In the genomic region with DNA sequence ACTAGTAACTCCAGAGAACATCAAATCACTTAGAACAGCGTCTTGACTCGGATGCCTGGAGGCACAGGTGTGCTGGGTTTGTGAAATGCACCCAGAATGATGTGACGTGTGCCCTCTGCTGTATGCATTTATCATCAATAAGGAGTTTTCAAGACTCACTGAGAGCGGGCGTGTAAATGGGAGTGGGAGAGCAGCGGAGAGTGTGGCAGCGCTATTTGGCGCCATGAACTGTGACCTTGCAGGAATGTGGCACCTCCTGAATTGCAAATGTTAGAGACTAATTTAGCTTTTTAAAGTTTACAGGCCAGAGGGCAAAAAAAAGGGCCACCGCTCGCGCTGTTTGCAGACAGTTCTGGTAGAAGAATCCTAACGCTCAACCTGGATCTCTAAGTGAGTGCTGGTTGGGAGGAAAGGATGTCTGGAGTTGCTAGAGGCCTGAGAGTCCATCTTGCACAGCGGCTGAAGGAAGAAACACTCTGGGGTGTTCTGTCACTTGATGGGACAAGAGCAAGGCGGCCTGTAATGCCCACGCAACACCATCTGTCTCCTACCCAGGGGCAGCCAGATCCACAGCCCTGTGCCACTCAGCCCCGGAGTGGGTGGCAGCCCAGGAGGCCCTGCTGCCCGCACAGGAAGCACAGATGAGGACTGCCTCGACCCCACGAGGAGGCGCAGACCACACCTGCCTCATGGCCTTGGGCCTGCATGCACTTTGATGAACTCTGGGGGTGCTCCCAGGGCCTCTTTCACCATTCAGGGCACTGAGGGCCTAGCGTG, we compare ENCODE assay signal across 14 cellular contexts. TPM values are rescaled to one million over a fixed set of nuclear protein-coding genes. Genes with fewer than 3 reads are reported as not detected.
DNase-seq lines count a peak whose midpoint lies in the region; ATAC-seq, FAIRE-seq and TF ChIP-seq lines count a peak whose summit lies in the region.
"Had no signal": no experiment of that assay in that cellular context is flagged by ENCODE, and none has a peak within 500 bp of the region (broad histone marks: within the 10 kb centered on the region; RNA-seq: fewer than 3 reads in every experiment).

No MANE protein-coding gene starts in this region.

- no peak for DNase-seq in right atrium auricular region (ENCODE audit: low spot score)
- DNase-seq in left cardiac atrium = no peak
- no peak for DNase-seq in RWPE1 (ENCODE audit: low spot score)
- peak; percentile 43 for DNase-seq in epithelial cell of esophagus (ENCODE audit: low read depth)
- DNase-seq in stomach = no peak
- DNase-seq in small intestine = no peak
- DNase-seq in NCI-H2171 treated with DMSO at 0.1 percent for 48 hours (lab: John Stamatoyannopoulos, UW) = no peak
- no peak for DNase-seq in GM19238 (ENCODE audit: insufficient read length, low spot score)
- DNase-seq: activated CD4-positive, alpha-beta T cell treated with anti-CD3 and anti-CD28 coated beads for 1 hour; KBM-7; NCI-H1694 treated with DMSO at 0.1 percent for 48 hours; substantia nigra had no signal

- intact Hi-C loops in left cardiac atrium (cut with DNase I) = no loop called here
- intact Hi-C loops in stomach (cut with DNase I; ENCODE audit: low total_unique reads) = no loop called here

- TF ChIP-seq POLR2A in stomach (IDR thresholded peaks at IDR 0.05) = no peak

- H3K4me1 ChIP-seq in right atrium auricular region (peaks cover 0 to 100% of the 10 kb centered on the region in 2 donors), stomach (peaks cover 83 to 100% (median 97%) of the 10 kb centered on the region in 4 donors), small intestine (ENCODE audit: control insufficient read depth in 2 of 2, insufficient read depth in 1 of 2, low read depth in 1 of 2, low read length in 1 of 2) (peaks cover 8 to 24% of the 10 kb centered on the region in 2 donors)

- POLR2A ChIA-PET in RWPE1 (lab: Yijun Ruan, JAX; ENCODE audit: low non-redundant PET) = no interaction called here

- H3K36me3 ChIP-seq in right atrium auricular region = no peaks in the 10 kb centered on the region
- H3K36me3 ChIP-seq in stomach = peaks cover 0 to 5% (median 2%) of the 10 kb centered on the region in 4 donors
- H3K36me3 ChIP-seq in small intestine (ENCODE audit: control insufficient read depth in 2 of 2, insufficient read depth in 2 of 2, low read length in 2 of 2) = no peaks in the 10 kb centered on the region

- FAIRE-seq in small intestine (lab: Jason Lieb, UNC) = no peak
- FAIRE-seq: G401.6 had no signal

- no peaks in the 10 kb centered on the region for H3K27me3 ChIP-seq in right atrium auricular region
- H3K27me3 ChIP-seq in stomach = no peaks in the 10 kb centered on the region
- H3K27me3 ChIP-seq in small intestine (ENCODE audit: control insufficient read depth in 2 of 2, insufficient read depth in 2 of 2, low read length in 2 of 2) = no peaks in the 10 kb centered on the region

- WGBS in stomach, 5 donors = 64 to 75% (median 71%) methylated on average over 15 to 21 of the region's 21 CpGs
- 70 to 79% (median 73%) methylated on average over 21 of the region's 21 CpGs for WGBS in small intestine, 3 donors

- TF ChIP-seq CTCF in right atrium auricular region (IDR thresholded peaks at IDR 0.05) (no peak), RWPE1 (conservative IDR thresholded peaks at IDR 0.05; ENCODE audit: low read depth) (no peak), epithelial cell of esophagus (IDR thresholded peaks at IDR 0.05; ENCODE audit: insufficient read depth, low read depth, low read length, missing control alignments) (no peak), stomach (IDR thresholded peaks at IDR 0.05) (no peak)

- peak overlapping the region; percentile 79 to 86 for H3K27ac ChIP-seq in right atrium auricular region
- peak overlapping the region; percentile 12; the same call in 1 of the 2 replicates for H3K27ac ChIP-seq in RWPE1
- H3K27ac ChIP-seq in stomach = peak overlapping the region in 3 of 5 donors; percentile 75 to 84 (median 84)
- H3K27ac ChIP-seq in small intestine (ENCODE audit: low read depth in 1 of 2, low read length in 1 of 2) = no peak overlapping the region

- H3K9me3 ChIP-seq in right atrium auricular region (no peaks in the 10 kb centered on the region), stomach (no peaks in the 10 kb centered on the region), small intestine (ENCODE audit: control insufficient read depth, low read depth) (no peaks in the 10 kb centered on the region)
- H3K9me3 ChIP-seq: mucosa of descending colon had no signal

- H3K4me3 ChIP-seq in right atrium auricular region (no peak overlapping the region), epithelial cell of esophagus (ENCODE audit: low read length) (no peak overlapping the region), stomach (no peak overlapping the region), small intestine (ENCODE audit: low read depth in 1 of 2, low read length in 2 of 2) (no peak overlapping the region)
- H3K4me3 ChIP-seq: mucosa of descending colon had no signal

- CTCF ChIA-PET in RWPE1 (lab: Yijun Ruan, JAX) = no interaction called here

- ATAC-seq in left cardiac atrium = no peak
- ATAC-seq: mucosa of descending colon had no signal

- no peak for TF ChIP-seq EP300 in stomach (IDR thresholded peaks at IDR 0.05)

RNA-seq across cellular contexts. Expression of gene RANBP3, which starts 19.7 kb away (rescaled TPM):
- total RNA-seq in right atrium auricular region (10 to 100 TPM; 53.6 to 54.7 TPM), left cardiac atrium (10 to 100 TPM; 44.7 to 52.7 TPM), stomach (100 to 1,000 TPM in 2 of 5 donors, 10 to 100 TPM in 3; 28.6 to 235 (median 85.9) TPM)
- polyA plus RNA-seq in stomach (10 to 100 TPM; 27.7 to 34.4 (median 31.2) TPM), small intestine (10 to 100 TPM; 23.0 to 43.1 (median 33.5) TPM)

RNA-seq across cellular contexts. Expression of gene CAPS, which starts 44.2 kb away (rescaled TPM):
- total RNA-seq in right atrium auricular region = 1 to 10 TPM; 4.5 to 7.3 TPM
- 1 to 10 TPM; 6.6 to 6.9 TPM for total RNA-seq in left cardiac atrium
- 100 to 1,000 TPM in 1 of 5 donors, 10 to 100 TPM in 4; 27.2 to 143 (median 54.8) TPM for total RNA-seq in stomach
- polyA plus RNA-seq in stomach = 10 to 100 TPM; 34.5 to 50.4 (median 44.0) TPM
- polyA plus RNA-seq in small intestine = 10 to 100 TPM in 2 of 3 donors, 1 to 10 TPM in 1; 8.7 to 22.7 (median 13.2) TPM

RNA-seq across cellular contexts. Expression of gene VMAC, which starts 53.6 kb away (rescaled TPM):
- 1 to 10 TPM; 2.6 to 4.1 TPM for total RNA-seq in right atrium auricular region
- total RNA-seq in left cardiac atrium = 1 to 10 TPM; 1.9 to 3.3 TPM
- total RNA-seq in stomach = 10 to 100 TPM in 3 of 5 donors, 1 to 10 TPM in 2; 3.6 to 60.8 (median 13.8) TPM
- polyA plus RNA-seq in stomach = 1 to 10 TPM; 4.3 to 5.0 (median 4.7) TPM
- 1 to 10 TPM; 1.1 to 3.3 (median 2.2) TPM for polyA plus RNA-seq in small intestine

RNA-seq across cellular contexts. Expression of gene NDUFA11, which starts 54.7 kb away (rescaled TPM):
- 100 to 1,000 TPM; 368 to 648 TPM for total RNA-seq in right atrium auricular region
- total RNA-seq in left cardiac atrium = 100 to 1,000 TPM; 503 to 537 TPM
- 100 to 1,000 TPM in 4 of 5 donors, 10 to 100 TPM in 1; 22.2 to 474 (median 130) TPM for total RNA-seq in stomach
- 100 to 1,000 TPM; 490 to 524 (median 492) TPM for polyA plus RNA-seq in stomach
- polyA plus RNA-seq in small intestine = 100 to 1,000 TPM; 428 to 576 (median 523) TPM

Comparison
In these comparisons a context has a peak if more than half of its experiments do, and no peak if none do; other contexts are left out.
1. H3K27ac ChIP-seq: peak in right atrium auricular region (2 of 2), RWPE1 (single experiment) and stomach (3 of 5); none in small intestine (0 of 2).